21 cellular contexts compared by ENCODE assay signal in genomic region chr19:23403024-23403423, GRCh38. TPM values are rescaled to one million over a fixed set of nuclear protein-coding genes. Genes with fewer than 3 reads are reported as not detected.
DNase-seq lines count a peak whose midpoint lies in the region; ATAC-seq and TF ChIP-seq lines count a peak whose summit lies in the region.
"Had no signal": no experiment of that assay in that cellular context is flagged by ENCODE, and none has a peak within 500 bp of the region (broad histone marks: within the 10 kb centered on the region; RNA-seq: fewer than 3 reads in every experiment).

No MANE protein-coding gene starts in this region.

- H3K9me3 ChIP-seq in colonic mucosa (no peaks in the 10 kb centered on the region), spleen (peaks cover 0 to 17% (median 0%) of the 10 kb centered on the region in 8 donors)

- H3K4me3 Mint-ChIP-seq in memory B cell = no peak overlapping the region
- no peak overlapping the region for H3K4me3 Mint-ChIP-seq in progenitor cell of endocrine pancreas (ENCODE audit: low read depth)
- H3K4me3 Mint-ChIP-seq in activated naive CD4-positive, alpha-beta T cell treated with anti-CD3 and anti-CD28 coated beads for 36 hours = no peak overlapping the region
- H3K4me3 Mint-ChIP-seq: CD4-positive, alpha-beta memory T cell; IgD-negative memory B cell had no signal

- 80 to 90% (median 83%) methylated on average over 3 of the region's 3 CpGs for WGBS in spleen, 5 donors

- H3K27ac ChIP-seq in C4-2B = peak overlapping the region; percentile 25; the same call in 1 of the 2 replicates
- peak overlapping the region; percentile 85 for H3K27ac ChIP-seq in colonic mucosa
- no peak overlapping the region for H3K27ac ChIP-seq in spleen
- H3K27ac ChIP-seq: A549; BLaER1 treated with 17β-estradiol and CSF1 and Interleukin-3, amounts not matched to agents 10 nM and 100 nM; KMS-11; PC-9; SJSA1 had no signal

- no peaks in the 10 kb centered on the region for H3K36me3 ChIP-seq in colonic mucosa
- no peaks in the 10 kb centered on the region for H3K36me3 ChIP-seq in spleen
- H3K36me3 ChIP-seq: SJSA1 had no signal

- H3K9me3 Mint-ChIP-seq in memory B cell (no peaks in the 10 kb centered on the region), progenitor cell of endocrine pancreas (ENCODE audit: low read depth) (no peaks in the 10 kb centered on the region)
- no peaks in the 10 kb centered on the region for H3K9me3 Mint-ChIP-seq in activated naive CD4-positive, alpha-beta T cell treated with anti-CD3 and anti-CD28 coated beads for 36 hours

- H3K4me1 ChIP-seq in colonic mucosa (peaks cover 10% of the 10 kb centered on the region), spleen (no peaks in the 10 kb centered on the region)
- H3K4me1 ChIP-seq: A549; BLaER1 treated with 17β-estradiol and CSF1 and Interleukin-3, amounts not matched to agents 10 nM and 100 nM; SJSA1 had no signal

- CTCF ChIA-PET in activated naive CD4-positive, alpha-beta T cell treated with anti-CD3 and anti-CD28 coated beads for 36 hours (lab: Charles Lee) = no interaction called here

- H3K4me1 Mint-ChIP-seq in memory B cell (no peaks in the 10 kb centered on the region), progenitor cell of endocrine pancreas (ENCODE audit: low read depth) (peaks cover 12% of the 10 kb centered on the region)
- no peaks in the 10 kb centered on the region for H3K4me1 Mint-ChIP-seq in activated naive CD4-positive, alpha-beta T cell treated with anti-CD3 and anti-CD28 coated beads for 36 hours (ENCODE audit: low read depth)
- H3K4me1 Mint-ChIP-seq: CD4-positive, alpha-beta memory T cell; IgD-negative memory B cell had no signal

- no peak for TF ChIP-seq POLR2A in spleen (IDR thresholded peaks at IDR 0.05)

- DNase-seq in colonic mucosa (no peak), memory B cell (ENCODE audit: low spot score in 2 of 2) (no peak), progenitor cell of endocrine pancreas (ENCODE audit: low spot score, unreplicated experiment) (no peak), NCI-H1930 (lab: John Stamatoyannopoulos, UW) (no peak), EL (no peak), spleen (no peak)
- DNase-seq in activated naive CD4-positive, alpha-beta T cell treated with anti-CD3 and anti-CD28 coated beads for 36 hours = no peak
- DNase-seq: CD4-positive, alpha-beta memory T cell; GOT3; HCEC 1CT; MM.1S; NCI-H1694; NCI-H2227 treated with DMSO at 0.1 percent for 48 hours; Right ventricle myocardium superior had no signal

- H3K27me3 Mint-ChIP-seq in memory B cell (no peaks in the 10 kb centered on the region), progenitor cell of endocrine pancreas (no peaks in the 10 kb centered on the region)
- H3K27me3 Mint-ChIP-seq in activated naive CD4-positive, alpha-beta T cell treated with anti-CD3 and anti-CD28 coated beads for 36 hours (ENCODE audit: low read depth) = no peaks in the 10 kb centered on the region
- H3K27me3 Mint-ChIP-seq: CD4-positive, alpha-beta memory T cell; IgD-negative memory B cell had no signal

- H3K27ac Mint-ChIP-seq in memory B cell = peak overlapping the region; percentile 42
- H3K27ac Mint-ChIP-seq in progenitor cell of endocrine pancreas = peak overlapping the region; percentile 87
- no peak overlapping the region for H3K27ac Mint-ChIP-seq in activated naive CD4-positive, alpha-beta T cell treated with anti-CD3 and anti-CD28 coated beads for 36 hours
- H3K27ac Mint-ChIP-seq: CD4-positive, alpha-beta memory T cell; IgD-negative memory B cell had no signal

- H3K27me3 ChIP-seq in colonic mucosa (no peaks in the 10 kb centered on the region), spleen (replicated peaks in 1 of 7) (no peaks in the 10 kb centered on the region)
- H3K27me3 ChIP-seq: BLaER1 treated with 17β-estradiol and CSF1 and Interleukin-3, amounts not matched to agents 10 nM and 100 nM; SJSA1 had no signal

- H3K4me3 ChIP-seq in colonic mucosa (no peak overlapping the region), spleen (no peak overlapping the region)
- H3K4me3 ChIP-seq: A549; BLaER1 treated with 17β-estradiol and CSF1 and Interleukin-3, amounts not matched to agents 10 nM and 100 nM; PC-9; SJSA1 had no signal

- intact Hi-C loops in colonic mucosa (cut with DNase I) (no loop called here), spleen (cut with DNase I; ENCODE audit: low total_unique reads) (no loop called here)
- intact Hi-C loops in activated naive CD4-positive, alpha-beta T cell treated with anti-CD3 and anti-CD28 coated beads for 36 hours (cut with micrococcal nuclease) = no loop called here

- peak overlapping the region in 1 of 2 donors; percentile 41 for H3K9ac ChIP-seq in colonic mucosa (ENCODE audit: low read depth in 2 of 2, low read length in 2 of 2)
- H3K9ac ChIP-seq: BLaER1 treated with 17β-estradiol and CSF1 and Interleukin-3, amounts not matched to agents 10 nM and 100 nM; KMS-11 had no signal

- no peak for TF ChIP-seq CTCF in C4-2B (conservative IDR thresholded peaks at IDR 0.05)
- no peak for TF ChIP-seq CTCF in colonic mucosa (IDR thresholded peaks at IDR 0.05)
- no peak for TF ChIP-seq CTCF in progenitor cell of endocrine pancreas (IDR thresholded peaks at IDR 0.05; ENCODE audit: unreplicated experiment)
- TF ChIP-seq CTCF in spleen (IDR thresholded peaks at IDR 0.05 in 8 of 11, conservative IDR thresholded peaks at IDR 0.05 in 3 of 11) = no peak

- no peak for ATAC-seq in memory B cell (ENCODE audit: low read depth)
- ATAC-seq: A549 had no signal

- no peaks in the 10 kb centered on the region for H3K36me3 Mint-ChIP-seq in memory B cell
- peaks cover 11% of the 10 kb centered on the region for H3K36me3 Mint-ChIP-seq in progenitor cell of endocrine pancreas (ENCODE audit: insufficient read depth)
- H3K36me3 Mint-ChIP-seq in activated naive CD4-positive, alpha-beta T cell treated with anti-CD3 and anti-CD28 coated beads for 36 hours (ENCODE audit: low read depth) = no peaks in the 10 kb centered on the region
- H3K36me3 Mint-ChIP-seq: CD4-positive, alpha-beta memory T cell; IgD-negative memory B cell had no signal

RNA-seq across cellular contexts. Expression of gene ZNF91, which starts 7.8 kb away (rescaled TPM):
- 10 to 100 TPM; 70.8 to 80.5 TPM for total RNA-seq in colonic mucosa
- 149 TPM in 2 replicates for total RNA-seq in progenitor cell of endocrine pancreas
- total RNA-seq in spleen = 10 to 100 TPM; 51.7 to 99.4 (median 64.6) TPM
- 10 to 100 TPM in 1 of 3 donors, 1 to 10 TPM in 2; 8.4 to 10.7 (median 9.4) TPM for polyA plus RNA-seq in spleen
- 10 to 100 TPM; 33.7 to 36.3 TPM for total RNA-seq in activated naive CD4-positive, alpha-beta T cell treated with anti-CD3 and anti-CD28 coated beads for 36 hours

Comparison
In these comparisons a context has a peak if more than half of its experiments do, and no peak if none do; other contexts are left out.
1. H3K27ac ChIP-seq: peak in C4-2B (single experiment) and colonic mucosa (single experiment); none in spleen (0 of 8).